ENCODE assay signal across 1 cellular context in the genomic region with DNA sequence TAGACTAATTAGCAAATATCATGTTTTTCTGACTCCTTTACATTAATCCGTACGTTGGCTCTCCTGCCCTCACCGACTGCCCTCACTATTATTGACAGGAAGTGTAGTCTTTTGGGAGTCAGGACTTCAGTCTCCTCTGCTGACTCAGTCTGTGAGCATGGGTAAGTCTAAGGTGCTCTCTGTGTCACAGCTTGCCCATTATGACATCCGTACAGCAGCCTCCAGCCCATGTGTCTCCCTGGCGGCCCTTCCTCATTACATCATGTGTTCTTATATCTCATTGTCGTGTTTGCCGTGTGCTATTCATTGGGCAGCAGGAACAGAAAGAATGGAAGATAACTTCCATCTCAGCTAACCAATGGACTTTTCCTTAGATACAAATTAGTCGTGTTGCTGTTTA.
TF ChIP-seq lines count a peak whose summit lies in the region.

No MANE protein-coding gene starts in this region.

TF ChIP-seq in IMR-90, 13 proteins besides CTCF, POLR2A, EP300 and RAD21 (continued from another document):
- TF ChIP-seq, protein P1, sequence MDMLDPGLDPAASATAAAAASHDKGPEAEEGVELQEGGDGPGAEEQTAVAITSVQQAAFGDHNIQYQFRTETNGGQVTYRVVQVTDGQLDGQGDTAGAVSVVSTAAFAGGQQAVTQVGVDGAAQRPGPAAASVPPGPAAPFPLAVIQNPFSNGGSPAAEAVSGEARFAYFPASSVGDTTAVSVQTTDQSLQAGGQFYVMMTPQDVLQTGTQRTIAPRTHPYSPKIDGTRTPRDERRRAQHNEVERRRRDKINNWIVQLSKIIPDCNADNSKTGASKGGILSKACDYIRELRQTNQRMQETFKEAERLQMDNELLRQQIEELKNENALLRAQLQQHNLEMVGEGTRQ (IDR thresholded peaks at IDR 0.05; ENCODE audit: low read depth, low read length): no peak
- TF ChIP-seq NFE2L2 (IDR thresholded peaks at IDR 0.05; ENCODE audit: low read depth, low read length) (no peak), MAZ (IDR thresholded peaks at IDR 0.05; ENCODE audit: borderline replicate concordance, low read depth, low read length) (no peak)
